ENCODE assay signal across 8 cellular contexts in the genomic region with DNA sequence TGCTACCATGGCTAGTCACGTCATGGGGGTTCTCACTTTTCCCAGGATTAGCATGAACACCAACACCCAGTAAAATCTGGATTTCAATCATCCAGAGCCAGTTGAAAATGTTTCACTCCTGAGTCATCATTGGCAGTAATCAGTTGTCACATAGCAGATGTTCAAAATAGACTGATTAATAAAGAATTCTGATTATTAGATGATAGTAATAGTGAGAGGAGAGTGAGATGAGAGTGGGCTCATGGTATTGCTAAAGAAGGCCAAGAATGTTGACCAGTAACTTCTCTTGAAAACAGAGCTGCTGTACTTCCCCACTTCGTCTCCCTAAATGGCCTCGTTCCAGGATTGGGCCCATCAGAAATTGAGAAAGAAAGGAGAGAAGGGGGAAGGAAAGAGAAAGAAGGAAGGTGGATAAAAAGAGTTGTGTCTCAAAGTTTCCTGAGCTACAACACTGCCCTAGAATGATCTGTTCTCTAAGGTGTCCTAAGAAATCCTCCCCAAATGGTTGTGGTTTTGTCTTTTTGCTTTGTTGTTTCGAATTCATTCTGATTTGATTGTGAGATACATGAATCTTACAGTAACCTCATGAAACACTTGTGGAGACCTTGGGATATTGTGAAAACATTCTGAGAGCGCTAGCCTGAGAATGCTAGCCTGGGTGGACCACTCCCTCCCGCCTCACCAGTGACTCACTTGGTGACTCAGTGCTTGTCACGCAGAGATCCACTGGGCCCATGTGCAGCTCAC.
DNase-seq lines count a peak whose midpoint lies in the region; ATAC-seq lines count a peak whose summit lies in the region.

No MANE protein-coding gene starts in this region.

- peaks cover 8% of the 10 kb centered on the region for H3K36me3 Mint-ChIP-seq in activated naive CD8-positive, alpha-beta T cell

- DNase-seq in GF-D8 (lab: John Stamatoyannopoulos, UW), result peak; percentile 45
- DNase-seq in RPMI7951 (ENCODE audit: low read depth), result peak; percentile 100
- DNase-seq in kidney tubule cell (ENCODE audit: low spot score), result peak; percentile 97
- peak; percentile 66 to 78 for DNase-seq in stimulated activated CD8-positive, alpha-beta memory T cell treated with anti-CD3 and anti-CD28 coated beads, Interleukin-15, amount 100 ng/mL, for 4 hours (ENCODE audit: low read depth in 2 of 2)

- H3K4me3 Mint-ChIP-seq in activated naive CD8-positive, alpha-beta T cell, result peak overlapping the region; percentile 55

- peak overlapping the region; percentile 90 for H3K27ac Mint-ChIP-seq in activated naive CD8-positive, alpha-beta T cell

- H3K4me1 Mint-ChIP-seq in activated naive CD8-positive, alpha-beta T cell (ENCODE audit: low read depth), result peaks cover 59% of the 10 kb centered on the region

- peaks cover 10% of the 10 kb centered on the region for H3K9me3 Mint-ChIP-seq in activated naive CD8-positive, alpha-beta T cell (ENCODE audit: low read depth)

- ATAC-seq in GM18517 (IDR thresholded peaks at IDR 0.05; ENCODE audit: unreplicated experiment) (no peak), GM18858 (IDR thresholded peaks at IDR 0.05; ENCODE audit: unreplicated experiment) (no peak), GM19395 (IDR thresholded peaks at IDR 0.05; ENCODE audit: unreplicated experiment) (no peak)

- H3K27me3 Mint-ChIP-seq in activated naive CD8-positive, alpha-beta T cell, result no peaks in the 10 kb centered on the region

Comparison
In these comparisons a context has a peak if more than half of its experiments do, and no peak if none do; other contexts are left out.
1. DNase-seq: peak in every context shown above with its lines; median percentile 100 in RPMI7951; 97 in kidney tubule cell; 72 in stimulated activated CD8-positive, alpha-beta memory T cell treated with anti-CD3 and anti-CD28 coated beads, Interleukin-15, amount 100 ng/mL, for 4 hours; 45 in GF-D8.